34 cellular contexts compared by ENCODE assay signal in the genomic region with DNA sequence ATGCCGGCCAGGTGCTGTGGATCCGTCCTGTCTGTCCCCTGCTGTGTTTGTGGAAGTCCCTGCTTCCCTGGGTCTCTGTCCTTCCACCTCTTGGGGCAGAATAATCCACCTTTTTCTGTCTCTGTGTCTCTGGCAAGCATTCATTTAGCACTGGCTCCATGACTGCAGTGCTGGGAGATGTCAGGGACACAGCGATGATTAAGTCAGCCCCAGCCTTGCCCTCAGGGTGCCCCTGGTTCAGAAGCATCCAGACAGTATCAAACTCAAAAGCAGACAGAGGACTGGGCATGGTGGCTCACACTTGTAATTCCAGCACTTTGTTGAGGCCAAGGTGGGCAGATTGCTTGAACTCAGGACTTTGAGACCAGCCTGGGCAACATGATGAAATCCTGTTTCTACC. TPM values are rescaled to one million over a fixed set of nuclear protein-coding genes. Genes with fewer than 3 reads are reported as not detected.
"Had no signal": no experiment of that assay in that cellular context is flagged by ENCODE, and none has a peak within 500 bp of the region (broad histone marks: within the 10 kb centered on the region; RNA-seq: fewer than 3 reads in every experiment).

No MANE protein-coding gene starts in this region.

- H3K4me1 ChIP-seq: ascending aorta had no signal

- H3K4me1 Mint-ChIP-seq: activated B cell treated with CpG ODN at 0.5 μM for 24 hours; activated naive CD4-positive, alpha-beta T cell treated with anti-CD3 and anti-CD28 coated beads, Interleukin-2, amount 50 U/mL, for 24 hours; activated naive CD8-positive, alpha-beta T cell treated with anti-CD3 and anti-CD28 coated beads for 36 hours; activated naive CD8-positive, alpha-beta T cell treated with anti-CD3 and anti-CD28 coated beads, Interleukin-2, amount 50 U/mL, for 24 hours had no signal

- H3K36me3 Mint-ChIP-seq: activated CD8-positive, alpha-beta memory T cell treated with anti-CD3 and anti-CD28 coated beads, Interleukin-2, amount 10 ng/mL, durations not matched to agents 7 days and 5 days; activated naive CD4-positive, alpha-beta T cell treated with anti-CD3 and anti-CD28 coated beads, Interleukin-2, amount 50 U/mL, for 24 hours; activated naive CD8-positive, alpha-beta T cell treated with anti-CD3 and anti-CD28 coated beads for 36 hours had no signal

- H3K36me3 ChIP-seq: ascending aorta, brain microvascular endothelial cell, esophagus squamous epithelium, WERI-Rb-1 had no signal

- H3K27ac Mint-ChIP-seq: activated B cell treated with CpG ODN at 0.5 μM for 24 hours; activated CD8-positive, alpha-beta memory T cell treated with anti-CD3 and anti-CD28 coated beads, Interleukin-2, amount 10 ng/mL, durations not matched to agents 7 days and 5 days; activated CD8-positive, alpha-beta T cell treated with anti-CD3 and anti-CD28 coated beads, Interleukin-2, amount 10 ng/mL, durations not matched to agents 7 days and 5 days; activated naive CD4-positive, alpha-beta T cell treated with anti-CD3 and anti-CD28 coated beads for 36 hours; activated naive CD4-positive, alpha-beta T cell treated with anti-CD3 and anti-CD28 coated beads, Interleukin-2, amount 50 U/mL, for 24 hours; activated naive CD8-positive, alpha-beta T cell treated with anti-CD3 and anti-CD28 coated beads for 36 hours; activated naive CD8-positive, alpha-beta T cell treated with anti-CD3 and anti-CD28 coated beads, Interleukin-2, amount 50 U/mL, for 24 hours; activated T-helper 1 cell treated with anti-CD3 and anti-CD28 coated beads, Interleukin-12 subunit alpha, Interleukin-12 subunit beta, Interleukin-2, Interleukin-4 antibody, amounts not matched to agents 30 ng/mL and 10 ng/mL and 1 ng/mL, durations not matched to agents 14 hours and 24 hours and 36 hours; activated T-helper 2 cell treated with anti-CD3 and anti-CD28 coated beads, Interferon-gamma antibody, Interleukin-2, Interleukin-4, amounts not matched to agents 10 μg/mL and 5 μg/mL and 100 μg/mL, durations not matched to agents 14 hours and 24 hours and 36 hours; effector memory CD8-positive, alpha-beta T cell; T-helper 17 cell; T-helper 2 cell treated with Interferon-gamma antibody and Interleukin-4, amounts not matched to agents 5 μg/mL and 100 μg/mL, for 36 hours had no signal

- H3K4me3 ChIP-seq: ascending aorta, esophagus squamous epithelium had no signal

- FAIRE-seq: colon, frontal cortex had no signal

- H3K9me3 Mint-ChIP-seq: activated B cell treated with CpG ODN at 0.5 μM for 24 hours; activated naive CD4-positive, alpha-beta T cell treated with anti-CD3 and anti-CD28 coated beads for 36 hours; activated naive CD4-positive, alpha-beta T cell treated with anti-CD3 and anti-CD28 coated beads, Interleukin-2, amount 50 U/mL, for 24 hours; activated naive CD8-positive, alpha-beta T cell treated with anti-CD3 and anti-CD28 coated beads for 36 hours; activated naive CD8-positive, alpha-beta T cell treated with anti-CD3 and anti-CD28 coated beads, Interleukin-2, amount 50 U/mL, for 24 hours; activated T-helper 1 cell treated with anti-CD3 and anti-CD28 coated beads, Interleukin-12 subunit alpha, Interleukin-12 subunit beta, Interleukin-2, Interleukin-4 antibody, amounts not matched to agents 30 ng/mL and 10 ng/mL and 1 ng/mL, durations not matched to agents 14 hours and 24 hours and 36 hours; activated T-helper 2 cell treated with anti-CD3 and anti-CD28 coated beads, Interferon-gamma antibody, Interleukin-2, Interleukin-4, amounts not matched to agents 10 μg/mL and 5 μg/mL and 100 μg/mL, durations not matched to agents 14 hours and 24 hours and 36 hours; effector memory CD8-positive, alpha-beta T cell; T-helper 2 cell treated with Interferon-gamma antibody and Interleukin-4, amounts not matched to agents 5 μg/mL and 100 μg/mL, for 36 hours had no signal

- H3K27me3 Mint-ChIP-seq: activated naive CD4-positive, alpha-beta T cell treated with anti-CD3 and anti-CD28 coated beads, Interleukin-2, amount 50 U/mL, for 24 hours; activated naive CD8-positive, alpha-beta T cell treated with anti-CD3 and anti-CD28 coated beads for 36 hours; activated naive CD8-positive, alpha-beta T cell treated with anti-CD3 and anti-CD28 coated beads, Interleukin-2, amount 50 U/mL, for 24 hours had no signal

- ATAC-seq: activated CD4-positive, CD25-positive, alpha-beta regulatory T cell treated with anti-CD3 and anti-CD28 coated beads, Interleukin-2, amount 50 U/mL, for 24 hours; activated CD8-positive, alpha-beta memory T cell treated with anti-CD3 and anti-CD28 coated beads, Interleukin-2, amount 10 ng/mL, durations not matched to agents 7 days and 5 days; activated CD8-positive, alpha-beta T cell treated with anti-CD3 and anti-CD28 coated beads, Interleukin-2, amount 10 ng/mL, durations not matched to agents 7 days and 5 days; activated naive CD8-positive, alpha-beta T cell treated with anti-CD3 and anti-CD28 coated beads, Interleukin-2, amount 50 U/mL, for 24 hours; effector memory CD8-positive, alpha-beta T cell; T-helper 17 cell had no signal

- H3K9me3 ChIP-seq: ascending aorta, esophagus squamous epithelium had no signal

- H3K27ac ChIP-seq: ascending aorta, brain microvascular endothelial cell, epithelial cell of prostate, esophagus squamous epithelium, WERI-Rb-1 had no signal

- H3K4me3 Mint-ChIP-seq: activated B cell treated with CpG ODN at 0.5 μM for 24 hours; activated CD8-positive, alpha-beta memory T cell treated with anti-CD3 and anti-CD28 coated beads, Interleukin-2, amount 10 ng/mL, durations not matched to agents 7 days and 5 days; activated CD8-positive, alpha-beta T cell treated with anti-CD3 and anti-CD28 coated beads, Interleukin-2, amount 10 ng/mL, durations not matched to agents 7 days and 5 days; activated naive CD4-positive, alpha-beta T cell treated with anti-CD3 and anti-CD28 coated beads for 36 hours; activated naive CD4-positive, alpha-beta T cell treated with anti-CD3 and anti-CD28 coated beads, Interleukin-2, amount 50 U/mL, for 24 hours; activated naive CD8-positive, alpha-beta T cell treated with anti-CD3 and anti-CD28 coated beads for 36 hours; activated naive CD8-positive, alpha-beta T cell treated with anti-CD3 and anti-CD28 coated beads, Interleukin-2, amount 50 U/mL, for 24 hours; activated T-helper 1 cell treated with anti-CD3 and anti-CD28 coated beads, Interleukin-12 subunit alpha, Interleukin-12 subunit beta, Interleukin-2, Interleukin-4 antibody, amounts not matched to agents 30 ng/mL and 10 ng/mL and 1 ng/mL, durations not matched to agents 14 hours and 24 hours and 36 hours; effector memory CD8-positive, alpha-beta T cell; T-helper 17 cell; T-helper 2 cell treated with Interferon-gamma antibody and Interleukin-4, amounts not matched to agents 5 μg/mL and 100 μg/mL, for 36 hours had no signal

- DNase-seq: activated B cell treated with CpG ODN at 0.5 μM for 24 hours; activated CD4-positive, alpha-beta T cell treated with anti-CD3 and anti-CD28 coated beads for 48 hours; activated CD4-positive, alpha-beta T cell treated with anti-CD3 and anti-CD28 coated beads, Interleukin-2, amount 50 U/mL, for 1 hour; activated CD4-positive, alpha-beta T cell treated with anti-CD3 and anti-CD28 coated beads, Interleukin-2, amount 50 U/mL, for 48 hours; activated CD8-positive, alpha-beta memory T cell treated with anti-CD3 and anti-CD28 coated beads, Interleukin-2, amount 10 ng/mL, durations not matched to agents 7 days and 5 days; activated CD8-positive, alpha-beta memory T cell treated with anti-CD3 and anti-CD28 coated beads, Interleukin-2, amount 50 U/mL, for 4 hours; activated CD8-positive, alpha-beta T cell treated with anti-CD3 and anti-CD28 coated beads, Interleukin-2, amount 10 ng/mL, durations not matched to agents 7 days and 5 days; activated effector memory CD4-positive, alpha-beta T cell treated with anti-CD3 and anti-CD28 coated beads, Interleukin-2, amount 50 U/mL, for 16 hours; activated naive CD4-positive, alpha-beta T cell treated with anti-CD3 and anti-CD28 coated beads for 36 hours; activated naive CD8-positive, alpha-beta T cell treated with anti-CD3 and anti-CD28 coated beads for 36 hours; activated naive CD8-positive, alpha-beta T cell treated with anti-CD3 and anti-CD28 coated beads, Interleukin-2, amount 50 U/mL, for 24 hours; activated T-cell treated with anti-CD3 and anti-CD28 coated beads, Interleukin-2, amount 50 U/mL, for 1 hour; activated T-cell treated with anti-CD3 and anti-CD28 coated beads, Interleukin-2, amount 50 U/mL, for 48 hours; brain microvascular endothelial cell; caudate nucleus; cortex of kidney; dermis blood vessel endothelial cell; effector CD4-positive, alpha-beta T cell; effector memory CD8-positive, alpha-beta T cell; esophagus squamous epithelium; head of caudate nucleus; hippocampal formation; T-helper 17 cell; T1000; WERI-Rb-1 had no signal

- H3K27me3 ChIP-seq: ascending aorta, brain microvascular endothelial cell, esophagus squamous epithelium had no signal

RNA-seq across cellular contexts. Expression of a gene that starts 1.5 kb away (rescaled TPM):
- total RNA-seq: activated CD8-positive, alpha-beta memory T cell treated with anti-CD3 and anti-CD28 coated beads, Interleukin-2, amount 10 ng/mL, durations not matched to agents 7 days and 5 days; activated naive CD4-positive, alpha-beta T cell treated with anti-CD3 and anti-CD28 coated beads for 36 hours; activated naive CD8-positive, alpha-beta T cell treated with anti-CD3 and anti-CD28 coated beads for 36 hours; activated T-helper 1 cell treated with anti-CD3 and anti-CD28 coated beads, Interleukin-12 subunit alpha, Interleukin-12 subunit beta, Interleukin-2, Interleukin-4 antibody, amounts not matched to agents 30 ng/mL and 10 ng/mL and 1 ng/mL, durations not matched to agents 14 hours and 24 hours and 36 hours; ascending aorta; frontal cortex; T-helper 17 cell had no signal
